Comparison of ENCODE assay signal across 16 cellular contexts in the genomic region with DNA sequence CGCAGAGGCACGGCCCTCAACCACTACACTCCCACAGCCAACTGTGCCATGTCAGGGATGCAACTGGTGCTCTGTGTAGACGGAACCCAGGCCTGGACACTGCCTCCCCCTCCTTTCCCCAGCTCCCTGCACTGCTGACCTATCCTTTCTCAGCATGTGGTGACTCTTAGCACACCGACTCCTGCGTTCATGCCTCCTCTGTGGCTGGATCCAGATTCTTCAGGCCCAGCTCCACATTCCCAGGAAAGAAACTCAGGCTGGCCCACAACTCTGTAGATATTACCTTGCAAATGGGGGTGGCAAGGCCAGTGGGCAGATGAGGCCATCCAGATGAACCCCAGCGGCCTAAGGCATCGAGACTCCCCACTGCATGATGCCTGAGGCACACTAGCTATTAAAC.
"Had no signal": no experiment of that assay in that cellular context is flagged by ENCODE, and none has a peak within 500 bp of the region (broad histone marks: within the 10 kb centered on the region; RNA-seq: fewer than 3 reads in every experiment).

No MANE protein-coding gene starts in this region.

- H3K27ac ChIP-seq: heart right ventricle, neutrophil, parathyroid adenoma, tibial artery had no signal

- H3K79me2 ChIP-seq: parathyroid adenoma had no signal

- H2AFZ ChIP-seq: parathyroid adenoma had no signal

- H3K9me3 ChIP-seq: heart right ventricle, neutrophil, tibial artery had no signal

- H3K27me3 ChIP-seq: neutrophil, tibial artery had no signal

- H3K4me1 ChIP-seq: heart right ventricle, parathyroid adenoma, tibial artery had no signal

- H3K9ac ChIP-seq: parathyroid adenoma had no signal

- H3K4me3 ChIP-seq: heart right ventricle, tibial artery had no signal

- H3K36me3 ChIP-seq: heart right ventricle, neutrophil, tibial artery had no signal

- DNase-seq: activated CD4-positive, alpha-beta memory T cell treated with anti-CD3 and anti-CD28 coated beads for 36 hours; activated CD4-positive, alpha-beta T cell treated with anti-CD3 and anti-CD28 coated beads for 4 hours; activated naive CD4-positive, alpha-beta T cell; activated naive CD8-positive, alpha-beta T cell treated with anti-CD3 and anti-CD28 coated beads for 36 hours; activated T-cell treated with anti-CD3 and anti-CD28 coated beads for 4 hours; cortex of kidney; heart right ventricle; mesendoderm; naive thymus-derived CD4-positive, alpha-beta T cell; stimulated activated CD4-positive, alpha-beta T cell treated with anti-CD3 and anti-CD28 coated beads, Interleukin-12 subunit alpha, Interleukin-12 subunit beta, amount 100 ng/mL, for 4 hours; stimulated activated CD4-positive, alpha-beta T cell treated with anti-CD3 and anti-CD28 coated beads, Interleukin-2, amount 100 ng/mL, for 24 hours; stimulated activated naive CD4-positive, alpha-beta T cell treated with Interleukin-2 at 50 U/mL for 16 hours; substantia nigra; tibial artery had no signal
